Comparison of ENCODE assay signal across 9 cellular contexts in genomic region chr10:4243651-4244050, GRCh38.
DNase-seq lines count a peak whose midpoint lies in the region; ATAC-seq and TF ChIP-seq lines count a peak whose summit lies in the region.
"Had no signal": no experiment of that assay in that cellular context is flagged by ENCODE, and none has a peak within 500 bp of the region (broad histone marks: within the 10 kb centered on the region; RNA-seq: fewer than 3 reads in every experiment).

No MANE protein-coding gene starts in this region.

- peak overlapping the region; percentile 63 for H3K27ac Mint-ChIP-seq in activated T-cell treated with anti-CD3 and anti-CD28 coated beads, Interleukin-2, amount 50 U/mL, for 24 hours

- H3K9me3 Mint-ChIP-seq in activated T-cell treated with anti-CD3 and anti-CD28 coated beads, Interleukin-2, amount 50 U/mL, for 24 hours, result no peaks in the 10 kb centered on the region

- TF ChIP-seq POLR2A in adrenal gland (IDR thresholded peaks at IDR 0.05), result no peak

- peak overlapping the region in 1 of 5 donors; percentile 41 for H3K27ac ChIP-seq in adrenal gland
- H3K27ac ChIP-seq in right cardiac atrium (ENCODE audit: low read length), result no peak overlapping the region
- peak overlapping the region; percentile 87 to 88 for H3K27ac ChIP-seq in tibial artery
- H3K27ac ChIP-seq: C4-2B had no signal

- H3K36me3 Mint-ChIP-seq in activated T-cell treated with anti-CD3 and anti-CD28 coated beads, Interleukin-2, amount 50 U/mL, for 24 hours (ENCODE audit: low read depth), result no peaks in the 10 kb centered on the region

- H3K27me3 ChIP-seq in adrenal gland (no peaks in the 10 kb centered on the region), right cardiac atrium (ENCODE audit: control insufficient read depth, insufficient read depth) (no peaks in the 10 kb centered on the region), tibial artery (no peaks in the 10 kb centered on the region)

- H3K27me3 Mint-ChIP-seq in activated T-cell treated with anti-CD3 and anti-CD28 coated beads, Interleukin-2, amount 50 U/mL, for 24 hours, result peaks cover 6% of the 10 kb centered on the region

- H3K4me3 ChIP-seq in adrenal gland (peak overlapping the region in 1 of 4 donors; percentile 1), right cardiac atrium (ENCODE audit: low read length) (peak overlapping the region; percentile 46), tibial artery (peak overlapping the region; percentile 52 to 53)

- H3K4me1 Mint-ChIP-seq in activated T-cell treated with anti-CD3 and anti-CD28 coated beads, Interleukin-2, amount 50 U/mL, for 24 hours (ENCODE audit: low read depth), result peaks cover 64% of the 10 kb centered on the region

- H3K9me3 ChIP-seq in adrenal gland (replicated peaks in 1 of 3) (no peaks in the 10 kb centered on the region), right cardiac atrium (ENCODE audit: control insufficient read depth, low read length) (no peaks in the 10 kb centered on the region), tibial artery (no peaks in the 10 kb centered on the region)

- H3K36me3 ChIP-seq in adrenal gland (replicated peaks in 1 of 2) (no peaks in the 10 kb centered on the region), tibial artery (peaks cover 0 to 5% (median 0%) of the 10 kb centered on the region in 3 donors)

- no peak overlapping the region for H3K4me3 Mint-ChIP-seq in activated T-cell treated with anti-CD3 and anti-CD28 coated beads, Interleukin-2, amount 50 U/mL, for 24 hours

- intact Hi-C loops in adrenal gland (cut with DNase I) (no loop called here), right cardiac atrium (cut with DNase I) (no loop called here), tibial artery (cut with DNase I; ENCODE audit: low total_unique reads) (loop anchor here (5.0 to 10.0 kb wide), 3 partner anchors 189 to 461 kb away; no protein-coding TSS in a partner anchor)

- TF ChIP-seq CTCF in adrenal gland (IDR thresholded peaks at IDR 0.05), result no peak
- TF ChIP-seq CTCF in tibial artery (IDR thresholded peaks at IDR 0.05), result no peak

- H3K4me1 ChIP-seq in adrenal gland (replicated peaks in 1 of 2), result peaks cover 0 to 15% of the 10 kb centered on the region in 2 donors
- H3K4me1 ChIP-seq in right cardiac atrium (ENCODE audit: control insufficient read depth, insufficient read depth, low read length), result peaks cover 2% of the 10 kb centered on the region
- H3K4me1 ChIP-seq in tibial artery, result peaks cover 0 to 55% (median 9%) of the 10 kb centered on the region in 4 donors

- ATAC-seq in right cardiac atrium (peak; percentile 50 to 82), HG03442 (IDR thresholded peaks at IDR 0.05; ENCODE audit: unreplicated experiment) (no peak), GM18520 (IDR thresholded peaks at IDR 0.05; ENCODE audit: unreplicated experiment) (no peak)

- 24 to 34% (median 30%) methylated on average over 1 of the region's 1 CpG for WGBS in adrenal gland, 4 donors
- 48% methylated on average over 1 of the region's 1 CpG for WGBS in right cardiac atrium

- DNase-seq in activated T-cell treated with anti-CD3 and anti-CD28 coated beads, Interleukin-2, amount 50 U/mL, for 24 hours, result no peak
- DNase-seq in activated T-cell treated with anti-CD3 and anti-CD28 coated beads for 4 hours (no peak), adrenal gland (peak in 5 of 7 donors; percentile 35 to 55 (median 44)), right cardiac atrium (no peak), tibial artery (peak in 1 of 2 donors; percentile 58), occipital lobe (lab: John Stamatoyannopoulos, UW) (no peak)

Comparison
In these comparisons a context has a peak if more than half of its experiments do, and no peak if none do; other contexts are left out.
1. DNase-seq: peak in adrenal gland (5 of 7); none in activated T-cell treated with anti-CD3 and anti-CD28 coated beads, Interleukin-2, amount 50 U/mL, for 24 hours (single experiment), activated T-cell treated with anti-CD3 and anti-CD28 coated beads for 4 hours (single experiment), right cardiac atrium (0 of 3) and occipital lobe (single experiment).
2. ATAC-seq: peak in right cardiac atrium (2 of 2); none in HG03442 (single experiment) and GM18520 (single experiment).